In genomic region chr16:74606521-74607309, GRCh38 we compare ENCODE assay signal across 8 cellular contexts. TPM values are rescaled to one million over a fixed set of nuclear protein-coding genes. Genes with fewer than 3 reads are reported as not detected.
DNase-seq lines count a peak whose midpoint lies in the region; ATAC-seq, FAIRE-seq and TF ChIP-seq lines count a peak whose summit lies in the region.

GLG1 (minus strand) TSS chr16:74607114; CDS start chr16:74607094, 20 bp downstream.

- intact Hi-C loops in right lobe of liver (cut with DNase I) = no loop called here

- peak within 1 kb of the TSS; percentile 93 for H3K4me3 ChIP-seq in BJ (ENCODE audit: low read depth, low read length)
- H3K4me3 ChIP-seq in right lobe of liver = peak within 1 kb of the TSS; percentile 90 to 100 (median 99)

- no peaks in the 10 kb centered on the region for H3K9me3 ChIP-seq in right lobe of liver

- CTCF ChIA-PET in BJ (lab: Yijun Ruan, JAX) = interaction anchor here (1.3 to 1.8 kb wide), 2 partner anchors 11 to 16 kb away, joined by 3 to 9 read pairs; no protein-coding TSS in a partner anchor

- H3K4me1 ChIP-seq in right lobe of liver = peaks cover 0 to 23% (median 10%) of the 10 kb centered on the region in 4 donors

- peak within 1 kb of the TSS; percentile 93 to 95 (median 94) for H3K27ac ChIP-seq in right lobe of liver

- peak; percentile 95 for ATAC-seq in HG03442 (IDR thresholded peaks at IDR 0.05; ENCODE audit: unreplicated experiment)
- ATAC-seq in right lobe of liver = peak; percentile 97 to 99 (median 98)

- TF ChIP-seq CTCF in BJ (IDR thresholded peaks at IDR 0.05; ENCODE audit: insufficient read depth, low read depth, low read length) = no peak
- peak in 1 of 4 donors; percentile 19 for TF ChIP-seq CTCF in right lobe of liver (IDR thresholded peaks at IDR 0.05)

- DNase-seq in BJ (ENCODE audit: low read depth) = peak; percentile 49
- DNase-seq in GM19239 (ENCODE audit: insufficient read length, low spot score) = peak; percentile 78
- DNase-seq in NCI-H748 (lab: John Stamatoyannopoulos, UW; ENCODE audit: unreplicated experiment) = peak; percentile 91
- peak; percentile 91 to 92 for DNase-seq in activated CD4-positive, alpha-beta T cell treated with anti-CD3 and anti-CD28 coated beads, Interleukin-2, amount 50 U/mL, for 48 hours
- DNase-seq in dermis blood vessel endothelial cell = peak; percentile 95
- DNase-seq in right lobe of liver = peak; percentile 95 to 96 (median 95)
- peak; percentile 92 for DNase-seq in stimulated activated CD4-positive, alpha-beta T cell treated with anti-CD3 and anti-CD28 coated beads, Interleukin-4, amount 100 ng/mL, for 24 hours

- POLR2A ChIA-PET in BJ (lab: Charles Lee) = no interaction called here

- WGBS in right lobe of liver (ENCODE audit: insufficient coverage, low coverage, low lambda C conversion rate, missing lambda C conversion rate) = 0% methylated on average over 10 of the region's 77 CpGs

- TF ChIP-seq POLR2A in right lobe of liver (IDR thresholded peaks at IDR 0.05) = peak; percentile 89

- H3K36me3 ChIP-seq in BJ (ENCODE audit: control insufficient read depth, insufficient read depth, low read length) = no peaks in the 10 kb centered on the region
- H3K36me3 ChIP-seq in right lobe of liver = no peaks in the 10 kb centered on the region

- H3K27me3 ChIP-seq in BJ (ENCODE audit: control insufficient read depth, insufficient read depth, low read length) (no peaks in the 10 kb centered on the region), right lobe of liver (no peaks in the 10 kb centered on the region)

- peak; percentile 56 for FAIRE-seq in GM19239 (lab: Jason Lieb, UNC)

RNA-seq across cellular contexts. Expression of gene GLG1, which starts in this region (rescaled TPM):
- 88.6 and 92.9 TPM in 2 replicates for polyA plus RNA-seq in BJ (2011; rRNA removed)
- polyA minus RNA-seq in BJ (2011; rRNA and poly(A)+ RNA removed) = 75.4 and 91.5 TPM in 2 replicates
- total RNA-seq in dermis blood vessel endothelial cell (104 and 225 TPM in 2 replicates), right lobe of liver (10 to 100 TPM; 42.4 to 65.1 (median 44.7) TPM)

Comparison
In these comparisons a context has a peak if more than half of its experiments do, and no peak if none do; other contexts are left out.
1. Peak in every context shown above with its lines: DNase-seq, ATAC-seq, H3K4me3 ChIP-seq and H3K27ac ChIP-seq.